ENCODE assay signal across 21 cellular contexts in genomic region chr1:212039622-212040021, GRCh38. TPM values are rescaled to one million over a fixed set of nuclear protein-coding genes. Genes with fewer than 3 reads are reported as not detected.
DNase-seq lines count a peak whose midpoint lies in the region; ATAC-seq, FAIRE-seq and TF ChIP-seq lines count a peak whose summit lies in the region.
"Had no signal": no experiment of that assay in that cellular context is flagged by ENCODE, and none has a peak within 500 bp of the region (broad histone marks: within the 10 kb centered on the region; RNA-seq: fewer than 3 reads in every experiment).

No MANE protein-coding gene starts in this region.

- H3K9me3 ChIP-seq in CD4-positive, CD25-positive, alpha-beta regulatory T cell (ENCODE audit: control insufficient read depth in 2 of 2, low read length in 2 of 2), result no peaks in the 10 kb centered on the region
- H3K9me3 ChIP-seq in PC-3 (ENCODE audit: low read length) (no peaks in the 10 kb centered on the region), pancreas (no peaks in the 10 kb centered on the region)

- no peak overlapping the region for H3K4me3 Mint-ChIP-seq in CD4-positive, CD25-positive, alpha-beta regulatory T cell
- H3K4me3 Mint-ChIP-seq: CD4-positive, alpha-beta T cell had no signal

- H3F3A ChIP-seq in PC-3 (ENCODE audit: low read length, unreplicated experiment), result no peaks in the 10 kb centered on the region

- peak overlapping the region; percentile 77 for H3K4me2 ChIP-seq in KMS-11
- H3K4me2 ChIP-seq in PC-3 (ENCODE audit: low read length), result peak overlapping the region; percentile 80

- CTCF ChIA-PET in PC-3 (lab: Charles Lee), result no interaction called here

- no TSS peak for BruUV-seq in PC-3 (replicated peaks; lab: Mats Ljungman, UMichigan)

- no peak for DNase-seq in CD4-positive, CD25-positive, alpha-beta regulatory T cell
- DNase-seq in PC-3 (no peak), epithelial cell of prostate (ENCODE audit: low read depth, low spot score) (no peak), pancreas (no peak), putamen (ENCODE audit: low spot score) (no peak)
- no peak for DNase-seq in effector CD4-positive, alpha-beta T cell
- DNase-seq: ACHN; AML-193; Calu3; CD4-positive, alpha-beta T cell; GOT3; KG1; NCI-H1417 treated with DMSO at 0.1 percent for 48 hours; NCI-H1930; NCI-H2171; NCI-H446; PC-9; T-cell had no signal

- H3K36me3 Mint-ChIP-seq in CD4-positive, CD25-positive, alpha-beta regulatory T cell, result no peaks in the 10 kb centered on the region
- H3K36me3 Mint-ChIP-seq: T-cell had no signal

- H4K20me1 ChIP-seq in KMS-11 (ENCODE audit: insufficient read depth) (peaks cover 26% of the 10 kb centered on the region), PC-3 (ENCODE audit: low read length) (peaks cover 53% of the 10 kb centered on the region)

- no peaks in the 10 kb centered on the region for H3K36me3 ChIP-seq in CD4-positive, CD25-positive, alpha-beta regulatory T cell (ENCODE audit: control insufficient read depth, insufficient read depth, low read length)
- H3K36me3 ChIP-seq in KMS-11 (ENCODE audit: insufficient read depth) (peaks cover 4% of the 10 kb centered on the region; the same call in 1 of the 2 replicates), PC-3 (ENCODE audit: low read depth, low read length) (peaks cover 20% of the 10 kb centered on the region), pancreas (no peaks in the 10 kb centered on the region)

- H3K9me2 ChIP-seq in PC-3 (replicated peaks; ENCODE audit: low read length), result no peaks in the 10 kb centered on the region

- no peaks in the 10 kb centered on the region for H3K27me3 ChIP-seq in CD4-positive, CD25-positive, alpha-beta regulatory T cell (ENCODE audit: control insufficient read depth, insufficient read depth, low read length)
- no peaks in the 10 kb centered on the region for H3K27me3 ChIP-seq in KMS-11 (ENCODE audit: insufficient read depth, low read depth)
- no peaks in the 10 kb centered on the region for H3K27me3 ChIP-seq in PC-3 (ENCODE audit: low read length)
- H3K27me3 ChIP-seq in pancreas, result no peaks in the 10 kb centered on the region

- H2AFZ ChIP-seq in KMS-11 (ENCODE audit: low read depth) (no peak overlapping the region), PC-3 (ENCODE audit: low read length) (no peak overlapping the region)
- H2AFZ ChIP-seq: PC-9 had no signal

- peak overlapping the region; percentile 27 for H3K4me3 ChIP-seq in CD4-positive, CD25-positive, alpha-beta regulatory T cell (ENCODE audit: low read depth, low read length)
- H3K4me3 ChIP-seq in KMS-11 (IDR thresholded peaks at IDR 0.05; ENCODE audit: insufficient read depth, low read depth, low read length) (no peak overlapping the region), PC-3 (ENCODE audit: low read length) (no peak overlapping the region), pancreas (no peak overlapping the region)
- H3K4me3 ChIP-seq: PC-9 had no signal

- H3K27ac Mint-ChIP-seq in CD4-positive, CD25-positive, alpha-beta regulatory T cell, result no peak overlapping the region
- H3K27ac Mint-ChIP-seq: CD4-positive, alpha-beta T cell; T-cell had no signal

- POLR2A ChIA-PET in PC-3 (lab: Charles Lee; ENCODE audit: unreplicated experiment), result no interaction called here

- no peak for ATAC-seq in CD4-positive, CD25-positive, alpha-beta regulatory T cell (ENCODE audit: low read depth in 2 of 2)
- ATAC-seq in PC-3 (no peak), pancreas (no peak)
- ATAC-seq: Right ventricle myocardium inferior, T-cell had no signal

- FAIRE-seq in pancreas (lab: Jason Lieb, UNC), result no peak
- FAIRE-seq: GM18507 had no signal

- no peaks in the 10 kb centered on the region for H3K9me3 Mint-ChIP-seq in CD4-positive, CD25-positive, alpha-beta regulatory T cell
- H3K9me3 Mint-ChIP-seq: CD4-positive, alpha-beta T cell; T-cell had no signal

- no peak overlapping the region for H3K27ac ChIP-seq in CD4-positive, CD25-positive, alpha-beta regulatory T cell (ENCODE audit: insufficient read depth, low read length, poor library complexity, severe bottlenecking)
- H3K27ac ChIP-seq in KMS-11 (no peak overlapping the region), PC-3 (ENCODE audit: low read length) (no peak overlapping the region), epithelial cell of prostate (peak overlapping the region; percentile 52), pancreas (no peak overlapping the region)
- H3K27ac ChIP-seq: PC-9 had no signal

- H3K9ac ChIP-seq in KMS-11 (no peak overlapping the region), PC-3 (ENCODE audit: low read length) (no peak overlapping the region)

- TF ChIP-seq CTCF in KMS-11 (conservative IDR thresholded peaks at IDR 0.05; ENCODE audit: low read depth, low read length), result no peak
- no peak for TF ChIP-seq CTCF in PC-3 (conservative IDR thresholded peaks at IDR 0.05; ENCODE audit: low read depth, low read length)
- TF ChIP-seq CTCF in pancreas (IDR thresholded peaks at IDR 0.05), result no peak

- H3K4me1 Mint-ChIP-seq in CD4-positive, CD25-positive, alpha-beta regulatory T cell, result peaks cover 17 to 46% (median 35%) of the 10 kb centered on the region in 4 donors

- H3K79me2 ChIP-seq in KMS-11 (ENCODE audit: insufficient read depth, low read depth) (peaks cover 88% of the 10 kb centered on the region), PC-3 (ENCODE audit: low read length) (peaks cover 86% of the 10 kb centered on the region)

- H3K4me1 ChIP-seq in CD4-positive, CD25-positive, alpha-beta regulatory T cell (ENCODE audit: control insufficient read depth, insufficient read depth, low read length, poor library complexity, severe bottlenecking), result peaks cover 22% of the 10 kb centered on the region
- H3K4me1 ChIP-seq in KMS-11 (ENCODE audit: low read depth, poor library complexity, severe bottlenecking), result peaks cover 55% of the 10 kb centered on the region
- H3K4me1 ChIP-seq in PC-3 (ENCODE audit: insufficient read depth, low read length), result peaks cover 40% of the 10 kb centered on the region
- H3K4me1 ChIP-seq in pancreas, result no peaks in the 10 kb centered on the region

- intact Hi-C loops in PC-3 (cut with micrococcal nuclease) (loop anchor here (5.0 kb wide), 1 partner anchor 212 kb away; no protein-coding TSS in a partner anchor), pancreas (cut with DNase I) (loop anchor here in 1 of 3 donors (10.0 kb wide), 1 partner anchor 355 kb away; no protein-coding TSS in a partner anchor)

- peaks cover 6% of the 10 kb centered on the region for H3K27me3 Mint-ChIP-seq in CD4-positive, CD25-positive, alpha-beta regulatory T cell
- H3K27me3 Mint-ChIP-seq: CD4-positive, alpha-beta T cell had no signal

- WGBS in pancreas, 2 donors, result 93 to 99% methylated on average over 2 of the region's 2 CpGs

RNA-seq across cellular contexts. Expression of gene DTL, which starts 4.1 kb away (rescaled TPM):
- 4.7 TPM for total RNA-seq in CD4-positive, CD25-positive, alpha-beta regulatory T cell
- 1 to 10 TPM in 3 of 4 donors, under 1 TPM in 1; 0.95 to 2.4 (median 1.1) TPM for polyA plus RNA-seq in CD4-positive, CD25-positive, alpha-beta regulatory T cell
- 57.9 and 65.0 TPM in 2 replicates for total RNA-seq in PC-3 (2014; rRNA removed)
- 1 to 10 TPM in 1 of 6 donors, under 1 TPM in 5; 0.05 to 1.1 (median 0.49) TPM for total RNA-seq in pancreas
- under 1 TPM; 0.19 to 0.87 TPM for polyA plus RNA-seq in pancreas

RNA-seq across cellular contexts. Expression of gene INTS7, which starts 4.3 kb away (rescaled TPM):
- total RNA-seq in CD4-positive, CD25-positive, alpha-beta regulatory T cell, result 15.8 TPM
- polyA plus RNA-seq in CD4-positive, CD25-positive, alpha-beta regulatory T cell, result 10 to 100 TPM; 16.4 to 20.5 (median 18.5) TPM
- total RNA-seq in PC-3 (2014; rRNA removed) (25.3 and 28.3 TPM in 2 replicates), pancreas (10 to 100 TPM in 1 of 6 donors, 1 to 10 TPM in 5; 3.3 to 10.1 (median 5.3) TPM)
- 1 to 10 TPM; 3.1 to 4.5 TPM for polyA plus RNA-seq in pancreas

Comparison
In these comparisons a context has a peak if more than half of its experiments do, and no peak if none do; other contexts are left out.
1. RNA of gene DTL, which starts 4.1 kb away (total RNA-seq): 57.9 to 65.0 TPM in PC-3; 4.7 TPM in CD4-positive, CD25-positive, alpha-beta regulatory T cell (single experiment) and 0.05 to 1.1 TPM in pancreas; every median in the first group is over 10 times any median in the second.